In the genomic region with DNA sequence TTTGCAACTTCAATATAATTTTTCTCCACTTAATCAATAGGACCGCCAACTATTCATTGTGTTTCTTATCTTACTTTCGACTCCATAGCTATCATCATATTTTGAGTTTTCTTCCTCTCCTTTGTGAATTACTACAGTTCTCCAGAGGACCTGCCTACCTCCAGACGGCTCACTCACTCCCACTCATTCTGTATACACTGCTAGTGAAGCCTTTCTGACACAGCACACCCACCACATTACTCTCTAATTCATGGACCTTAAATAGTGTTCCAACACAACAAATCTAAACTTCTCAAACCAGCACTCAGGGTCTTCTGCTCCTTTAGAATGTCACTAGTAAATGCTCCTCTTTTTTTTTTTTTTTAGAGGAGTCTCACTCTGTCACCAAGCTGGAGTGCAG, we compare ENCODE assay signal across 16 cellular contexts. TPM values are rescaled to one million over a fixed set of nuclear protein-coding genes. Genes with fewer than 3 reads are reported as not detected.
DNase-seq lines count a peak whose midpoint lies in the region; ATAC-seq and TF ChIP-seq lines count a peak whose summit lies in the region.
"Had no signal": no experiment of that assay in that cellular context is flagged by ENCODE, and none has a peak within 500 bp of the region (broad histone marks: within the 10 kb centered on the region; RNA-seq: fewer than 3 reads in every experiment).

No MANE protein-coding gene starts in this region.

- POLR2A ChIA-PET in OCI-LY7 (lab: Charles Lee), result interaction anchor here (2.8 kb wide), 1 partner anchor 21 kb away, joined by 11 read pairs; no protein-coding TSS in a partner anchor

- no peaks in the 10 kb centered on the region for H3K9me3 ChIP-seq in OCI-LY7 (ENCODE audit: low read length)
- H3K9me3 ChIP-seq: heart left ventricle had no signal

- H3K36me3 ChIP-seq in ACC112 (ENCODE audit: insufficient read depth, low read length) (no peaks in the 10 kb centered on the region; the same call in 1 of the 2 replicates), OCI-LY7 (ENCODE audit: insufficient read depth, low read length) (peaks cover 8% of the 10 kb centered on the region)
- H3K36me3 ChIP-seq: heart left ventricle had no signal

- H3K4me2 ChIP-seq in OCI-LY7 (ENCODE audit: low read length), result peak overlapping the region; percentile 71

- H3K27me3 ChIP-seq in ACC112 (ENCODE audit: insufficient read depth, low read length), result no peaks in the 10 kb centered on the region
- H3K27me3 ChIP-seq: heart left ventricle had no signal

- CTCF ChIA-PET in OCI-LY7 (lab: Charles Lee; ENCODE audit: unreplicated experiment), result no interaction called here

- TF ChIP-seq CTCF in 22Rv1 (IDR thresholded peaks at IDR 0.05) (no peak), OCI-LY7 (conservative IDR thresholded peaks at IDR 0.05; ENCODE audit: low read length) (no peak), epithelial cell of esophagus (IDR thresholded peaks at IDR 0.05; ENCODE audit: insufficient read depth, low read depth, low read length, missing control alignments) (no peak)

- BruUV-seq in OCI-LY7 (replicated peaks; lab: Mats Ljungman, UMichigan), result no TSS peak

- H3K79me2 ChIP-seq in ACC112 (ENCODE audit: control insufficient read depth, insufficient read depth, low read length, unreplicated experiment) (peaks cover 79% of the 10 kb centered on the region), OCI-LY7 (ENCODE audit: insufficient read depth, low read depth, low read length) (peaks cover 83% of the 10 kb centered on the region)

- no peaks in the 10 kb centered on the region for H3K9me2 ChIP-seq in OCI-LY7 (ENCODE audit: insufficient read depth, low read length)

- H2AFZ ChIP-seq in ACC112 (ENCODE audit: low read length, unreplicated experiment) (no peak overlapping the region), OCI-LY7 (ENCODE audit: low read length) (no peak overlapping the region)

- H3K4me1 ChIP-seq in ACC112 (ENCODE audit: control insufficient read depth, insufficient read depth, low read length, unreplicated experiment) (peaks cover 60% of the 10 kb centered on the region), OCI-LY7 (ENCODE audit: insufficient read depth, low read length, poor library complexity, severe bottlenecking) (peaks cover 70% of the 10 kb centered on the region)

- H3K27ac ChIP-seq in 22Rv1 (peak overlapping the region; percentile 39; the same call in 1 of the 2 replicates), ACC112 (ENCODE audit: low read depth, low read length) (peak overlapping the region; percentile 76), OCI-LY7 (ENCODE audit: low read depth, low read length, poor library complexity, severe bottlenecking) (peak overlapping the region; percentile 51)

- DNase-seq in OCI-LY7 (ENCODE audit: low spot score) (no peak), epithelial cell of esophagus (ENCODE audit: low read depth) (peak; percentile 17), hepatic stellate cell (ENCODE audit: low spot score) (no peak)
- DNase-seq: activated CD4-positive, alpha-beta memory T cell treated with anti-CD3 and anti-CD28 coated beads, Interleukin-2, amount 10 ng/mL, durations not matched to agents 7 days and 5 days; activated T-cell treated with anti-CD3 and anti-CD28 coated beads, Interleukin-2, amount 50 U/mL, for 48 hours; heart left ventricle; NCI-H1436 treated with DMSO at 0.1 percent for 48 hours; NCI-H2227 treated with DMSO at 0.1 percent for 48 hours; NCI-H774; PC-3; stimulated activated CD4-positive, alpha-beta T cell treated with anti-CD3 and anti-CD28 coated beads, Interleukin-4, amount 100 ng/mL, for 24 hours; T-helper 17 cell had no signal

- intact Hi-C loops in OCI-LY7 (cut with micrococcal nuclease; ENCODE audit: unreplicated experiment), result loop anchor here (5.0 kb wide), 1 partner anchor 67 kb away; no protein-coding TSS in a partner anchor

- ATAC-seq in HG03520 (IDR thresholded peaks at IDR 0.05; ENCODE audit: unreplicated experiment) (no peak), GM18520 (IDR thresholded peaks at IDR 0.05; ENCODE audit: unreplicated experiment) (no peak)
- ATAC-seq: heart left ventricle, PC-3 had no signal

- H3K4me3 ChIP-seq in ACC112 (ENCODE audit: low read depth, low read length), result peak overlapping the region; percentile 37
- H3K4me3 ChIP-seq in OCI-LY7 (ENCODE audit: low read depth, low read length, poor library complexity, severe bottlenecking), result peak overlapping the region; percentile 48
- no peak overlapping the region for H3K4me3 ChIP-seq in epithelial cell of esophagus (ENCODE audit: low read length)
- H3K4me3 ChIP-seq: heart left ventricle had no signal

- peaks cover 24% of the 10 kb centered on the region; the same call in 1 of the 2 replicates for H4K20me1 ChIP-seq in OCI-LY7 (ENCODE audit: insufficient read depth, low read length)

RNA-seq across cellular contexts. Expression of a gene that starts 23.8 kb away (rescaled TPM):
- 42.5 and 43.2 TPM in 2 replicates for total RNA-seq in OCI-LY7 (2014; rRNA removed; shearing (Covaris generic))
- 79.1 and 81.4 TPM in 2 replicates for total RNA-seq in OCI-LY7 (2022)
